1 cellular context compared by ENCODE assay signal in the genomic region with DNA sequence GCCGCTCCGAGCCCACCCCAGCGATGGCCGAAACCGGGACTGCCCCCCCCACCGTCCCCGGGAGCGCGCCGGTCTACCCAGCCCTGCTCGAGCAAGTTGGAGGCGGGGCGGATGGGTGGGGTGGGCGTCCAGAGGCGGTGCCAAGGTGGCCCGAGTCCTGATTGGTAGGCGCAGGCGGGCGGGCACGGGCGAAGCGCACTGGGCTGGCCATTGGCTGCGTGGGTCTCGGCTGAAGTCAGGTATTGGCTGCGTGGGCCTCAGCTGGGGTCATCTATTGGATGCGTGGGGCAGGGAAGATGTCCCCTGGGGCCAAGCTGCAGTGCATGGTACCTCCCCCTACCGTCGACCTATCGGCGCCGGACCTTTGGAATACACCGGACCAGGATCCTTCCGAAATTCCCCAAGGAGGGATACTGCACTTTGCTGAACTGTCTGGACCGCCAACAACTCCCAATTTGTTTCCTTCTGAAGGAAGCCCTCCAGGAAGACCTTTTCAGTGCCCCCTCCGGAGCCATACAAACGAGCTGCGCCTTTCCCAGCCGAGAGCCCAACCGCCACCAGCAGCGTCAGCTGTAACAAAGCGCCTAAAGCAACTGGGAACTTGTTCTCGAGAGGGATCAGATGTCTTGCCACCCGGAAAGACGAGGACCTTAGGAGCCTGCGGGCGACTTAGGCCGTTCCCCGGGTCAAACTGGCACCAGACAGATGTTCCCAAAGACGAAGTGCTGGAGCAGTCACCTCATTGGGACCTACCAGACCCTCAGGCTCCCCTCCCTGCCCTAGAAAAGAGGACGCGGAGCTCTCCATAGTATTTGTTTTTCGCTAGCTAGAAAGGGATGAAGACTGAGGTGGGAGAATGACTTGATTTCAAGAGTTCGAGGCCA.
A peak's percentile ranks its signal among the peaks of the same experiment; 100 is the strongest.
TF ChIP-seq lines count a peak whose summit lies in the region.

A gene with protein sequence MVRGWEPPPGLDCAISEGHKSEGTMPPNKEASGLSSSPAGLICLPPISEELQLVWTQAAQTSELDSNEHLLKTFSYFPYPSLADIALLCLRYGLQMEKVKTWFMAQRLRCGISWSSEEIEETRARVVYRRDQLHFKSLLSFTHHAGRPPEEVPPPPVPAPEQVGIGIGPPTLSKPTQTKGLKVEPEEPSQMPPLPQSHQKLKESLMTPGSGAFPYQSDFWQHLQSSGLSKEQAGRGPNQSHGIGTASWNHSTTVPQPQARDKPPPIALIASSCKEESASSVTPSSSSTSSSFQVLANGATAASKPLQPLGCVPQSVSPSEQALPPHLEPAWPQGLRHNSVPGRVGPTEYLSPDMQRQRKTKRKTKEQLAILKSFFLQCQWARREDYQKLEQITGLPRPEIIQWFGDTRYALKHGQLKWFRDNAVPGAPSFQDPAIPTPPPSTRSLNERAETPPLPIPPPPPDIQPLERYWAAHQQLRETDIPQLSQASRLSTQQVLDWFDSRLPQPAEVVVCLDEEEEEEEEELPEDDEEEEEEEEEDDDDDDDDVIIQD (minus strand): TSS at position 113 of the 884 bp plus-strand sequence. CDS start 180 bp downstream, outside the sequence.

TF ChIP-seq in K562, 482 proteins besides CTCF, POLR2A, EP300 and RAD21 (continued from another document and continues in another):
- TF ChIP-seq, protein P1, sequence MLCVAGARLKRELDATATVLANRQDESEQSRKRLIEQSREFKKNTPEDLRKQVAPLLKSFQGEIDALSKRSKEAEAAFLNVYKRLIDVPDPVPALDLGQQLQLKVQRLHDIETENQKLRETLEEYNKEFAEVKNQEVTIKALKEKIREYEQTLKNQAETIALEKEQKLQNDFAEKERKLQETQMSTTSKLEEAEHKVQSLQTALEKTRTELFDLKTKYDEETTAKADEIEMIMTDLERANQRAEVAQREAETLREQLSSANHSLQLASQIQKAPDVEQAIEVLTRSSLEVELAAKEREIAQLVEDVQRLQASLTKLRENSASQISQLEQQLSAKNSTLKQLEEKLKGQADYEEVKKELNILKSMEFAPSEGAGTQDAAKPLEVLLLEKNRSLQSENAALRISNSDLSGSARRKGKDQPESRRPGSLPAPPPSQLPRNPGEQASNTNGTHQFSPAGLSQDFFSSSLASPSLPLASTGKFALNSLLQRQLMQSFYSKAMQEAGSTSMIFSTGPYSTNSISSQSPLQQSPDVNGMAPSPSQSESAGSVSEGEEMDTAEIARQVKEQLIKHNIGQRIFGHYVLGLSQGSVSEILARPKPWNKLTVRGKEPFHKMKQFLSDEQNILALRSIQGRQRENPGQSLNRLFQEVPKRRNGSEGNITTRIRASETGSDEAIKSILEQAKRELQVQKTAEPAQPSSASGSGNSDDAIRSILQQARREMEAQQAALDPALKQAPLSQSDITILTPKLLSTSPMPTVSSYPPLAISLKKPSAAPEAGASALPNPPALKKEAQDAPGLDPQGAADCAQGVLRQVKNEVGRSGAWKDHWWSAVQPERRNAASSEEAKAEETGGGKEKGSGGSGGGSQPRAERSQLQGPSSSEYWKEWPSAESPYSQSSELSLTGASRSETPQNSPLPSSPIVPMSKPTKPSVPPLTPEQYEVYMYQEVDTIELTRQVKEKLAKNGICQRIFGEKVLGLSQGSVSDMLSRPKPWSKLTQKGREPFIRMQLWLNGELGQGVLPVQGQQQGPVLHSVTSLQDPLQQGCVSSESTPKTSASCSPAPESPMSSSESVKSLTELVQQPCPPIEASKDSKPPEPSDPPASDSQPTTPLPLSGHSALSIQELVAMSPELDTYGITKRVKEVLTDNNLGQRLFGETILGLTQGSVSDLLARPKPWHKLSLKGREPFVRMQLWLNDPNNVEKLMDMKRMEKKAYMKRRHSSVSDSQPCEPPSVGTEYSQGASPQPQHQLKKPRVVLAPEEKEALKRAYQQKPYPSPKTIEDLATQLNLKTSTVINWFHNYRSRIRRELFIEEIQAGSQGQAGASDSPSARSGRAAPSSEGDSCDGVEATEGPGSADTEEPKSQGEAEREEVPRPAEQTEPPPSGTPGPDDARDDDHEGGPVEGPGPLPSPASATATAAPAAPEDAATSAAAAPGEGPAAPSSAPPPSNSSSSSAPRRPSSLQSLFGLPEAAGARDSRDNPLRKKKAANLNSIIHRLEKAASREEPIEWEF (CRISPR knock-in tag; IDR thresholded peaks at IDR 0.05), result no peak
- TF ChIP-seq, protein P2, sequence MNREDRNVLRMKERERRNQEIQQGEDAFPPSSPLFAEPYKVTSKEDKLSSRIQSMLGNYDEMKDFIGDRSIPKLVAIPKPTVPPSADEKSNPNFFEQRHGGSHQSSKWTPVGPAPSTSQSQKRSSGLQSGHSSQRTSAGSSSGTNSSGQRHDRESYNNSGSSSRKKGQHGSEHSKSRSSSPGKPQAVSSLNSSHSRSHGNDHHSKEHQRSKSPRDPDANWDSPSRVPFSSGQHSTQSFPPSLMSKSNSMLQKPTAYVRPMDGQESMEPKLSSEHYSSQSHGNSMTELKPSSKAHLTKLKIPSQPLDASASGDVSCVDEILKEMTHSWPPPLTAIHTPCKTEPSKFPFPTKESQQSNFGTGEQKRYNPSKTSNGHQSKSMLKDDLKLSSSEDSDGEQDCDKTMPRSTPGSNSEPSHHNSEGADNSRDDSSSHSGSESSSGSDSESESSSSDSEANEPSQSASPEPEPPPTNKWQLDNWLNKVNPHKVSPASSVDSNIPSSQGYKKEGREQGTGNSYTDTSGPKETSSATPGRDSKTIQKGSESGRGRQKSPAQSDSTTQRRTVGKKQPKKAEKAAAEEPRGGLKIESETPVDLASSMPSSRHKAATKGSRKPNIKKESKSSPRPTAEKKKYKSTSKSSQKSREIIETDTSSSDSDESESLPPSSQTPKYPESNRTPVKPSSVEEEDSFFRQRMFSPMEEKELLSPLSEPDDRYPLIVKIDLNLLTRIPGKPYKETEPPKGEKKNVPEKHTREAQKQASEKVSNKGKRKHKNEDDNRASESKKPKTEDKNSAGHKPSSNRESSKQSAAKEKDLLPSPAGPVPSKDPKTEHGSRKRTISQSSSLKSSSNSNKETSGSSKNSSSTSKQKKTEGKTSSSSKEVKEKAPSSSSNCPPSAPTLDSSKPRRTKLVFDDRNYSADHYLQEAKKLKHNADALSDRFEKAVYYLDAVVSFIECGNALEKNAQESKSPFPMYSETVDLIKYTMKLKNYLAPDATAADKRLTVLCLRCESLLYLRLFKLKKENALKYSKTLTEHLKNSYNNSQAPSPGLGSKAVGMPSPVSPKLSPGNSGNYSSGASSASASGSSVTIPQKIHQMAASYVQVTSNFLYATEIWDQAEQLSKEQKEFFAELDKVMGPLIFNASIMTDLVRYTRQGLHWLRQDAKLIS (CRISPR knock-in tag; IDR thresholded peaks at IDR 0.05), result no peak
- TF ChIP-seq BHLHE40 (IDR thresholded peaks at IDR 0.05; ENCODE audit: low read length), result peak; percentile 87
- TF ChIP-seq ZC3H11A (IDR thresholded peaks at IDR 0.05; ENCODE audit: low read depth, low read length), result no peak
- no peak for TF ChIP-seq STAT5A (IDR thresholded peaks at IDR 0.05; ENCODE audit: borderline replicate concordance, low read length)
- TF ChIP-seq, protein P3, sequence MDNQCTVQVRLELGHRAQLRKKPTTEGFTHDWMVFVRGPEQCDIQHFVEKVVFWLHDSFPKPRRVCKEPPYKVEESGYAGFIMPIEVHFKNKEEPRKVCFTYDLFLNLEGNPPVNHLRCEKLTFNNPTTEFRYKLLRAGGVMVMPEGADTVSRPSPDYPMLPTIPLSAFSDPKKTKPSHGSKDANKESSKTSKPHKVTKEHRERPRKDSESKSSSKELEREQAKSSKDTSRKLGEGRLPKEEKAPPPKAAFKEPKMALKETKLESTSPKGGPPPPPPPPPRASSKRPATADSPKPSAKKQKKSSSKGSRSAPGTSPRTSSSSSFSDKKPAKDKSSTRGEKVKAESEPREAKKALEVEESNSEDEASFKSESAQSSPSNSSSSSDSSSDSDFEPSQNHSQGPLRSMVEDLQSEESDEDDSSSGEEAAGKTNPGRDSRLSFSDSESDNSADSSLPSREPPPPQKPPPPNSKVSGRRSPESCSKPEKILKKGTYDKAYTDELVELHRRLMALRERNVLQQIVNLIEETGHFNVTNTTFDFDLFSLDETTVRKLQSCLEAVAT (IDR thresholded peaks at IDR 0.05), result peak; percentile 15 to 75; a peak in 1 of 4 replicates
- TF ChIP-seq, protein P4, sequence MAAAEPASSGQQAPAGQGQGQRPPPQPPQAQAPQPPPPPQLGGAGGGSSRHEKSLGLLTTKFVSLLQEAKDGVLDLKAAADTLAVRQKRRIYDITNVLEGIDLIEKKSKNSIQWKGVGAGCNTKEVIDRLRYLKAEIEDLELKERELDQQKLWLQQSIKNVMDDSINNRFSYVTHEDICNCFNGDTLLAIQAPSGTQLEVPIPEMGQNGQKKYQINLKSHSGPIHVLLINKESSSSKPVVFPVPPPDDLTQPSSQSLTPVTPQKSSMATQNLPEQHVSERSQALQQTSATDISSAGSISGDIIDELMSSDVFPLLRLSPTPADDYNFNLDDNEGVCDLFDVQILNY (CRISPR knock-in tag; IDR thresholded peaks at IDR 0.05), result no peak
- TF ChIP-seq, protein P5, sequence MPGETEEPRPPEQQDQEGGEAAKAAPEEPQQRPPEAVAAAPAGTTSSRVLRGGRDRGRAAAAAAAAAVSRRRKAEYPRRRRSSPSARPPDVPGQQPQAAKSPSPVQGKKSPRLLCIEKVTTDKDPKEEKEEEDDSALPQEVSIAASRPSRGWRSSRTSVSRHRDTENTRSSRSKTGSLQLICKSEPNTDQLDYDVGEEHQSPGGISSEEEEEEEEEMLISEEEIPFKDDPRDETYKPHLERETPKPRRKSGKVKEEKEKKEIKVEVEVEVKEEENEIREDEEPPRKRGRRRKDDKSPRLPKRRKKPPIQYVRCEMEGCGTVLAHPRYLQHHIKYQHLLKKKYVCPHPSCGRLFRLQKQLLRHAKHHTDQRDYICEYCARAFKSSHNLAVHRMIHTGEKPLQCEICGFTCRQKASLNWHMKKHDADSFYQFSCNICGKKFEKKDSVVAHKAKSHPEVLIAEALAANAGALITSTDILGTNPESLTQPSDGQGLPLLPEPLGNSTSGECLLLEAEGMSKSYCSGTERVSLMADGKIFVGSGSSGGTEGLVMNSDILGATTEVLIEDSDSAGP (CRISPR knock-in tag; IDR thresholded peaks at IDR 0.05), result no peak
- TF ChIP-seq, protein P6, sequence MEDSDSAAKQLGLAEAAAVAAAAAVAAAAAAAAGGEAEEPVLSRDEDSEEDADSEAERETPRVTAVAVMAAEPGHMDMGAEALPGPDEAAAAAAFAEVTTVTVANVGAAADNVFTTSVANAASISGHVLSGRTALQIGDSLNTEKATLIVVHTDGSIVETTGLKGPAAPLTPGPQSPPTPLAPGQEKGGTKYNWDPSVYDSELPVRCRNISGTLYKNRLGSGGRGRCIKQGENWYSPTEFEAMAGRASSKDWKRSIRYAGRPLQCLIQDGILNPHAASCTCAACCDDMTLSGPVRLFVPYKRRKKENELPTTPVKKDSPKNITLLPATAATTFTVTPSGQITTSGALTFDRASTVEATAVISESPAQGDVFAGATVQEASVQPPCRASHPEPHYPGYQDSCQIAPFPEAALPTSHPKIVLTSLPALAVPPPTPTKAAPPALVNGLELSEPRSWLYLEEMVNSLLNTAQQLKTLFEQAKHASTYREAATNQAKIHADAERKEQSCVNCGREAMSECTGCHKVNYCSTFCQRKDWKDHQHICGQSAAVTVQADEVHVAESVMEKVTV (CRISPR knock-in tag; IDR thresholded peaks at IDR 0.05), result no peak
- TF ChIP-seq L3MBTL2 (IDR thresholded peaks at IDR 0.05), result peak; percentile 80
- peak; percentile 75 for TF ChIP-seq ZFX (CRISPR knock-in tag; IDR thresholded peaks at IDR 0.05)
- no peak for TF ChIP-seq CBFA2T3 (IDR thresholded peaks at IDR 0.05)
- TF ChIP-seq, protein P7, sequence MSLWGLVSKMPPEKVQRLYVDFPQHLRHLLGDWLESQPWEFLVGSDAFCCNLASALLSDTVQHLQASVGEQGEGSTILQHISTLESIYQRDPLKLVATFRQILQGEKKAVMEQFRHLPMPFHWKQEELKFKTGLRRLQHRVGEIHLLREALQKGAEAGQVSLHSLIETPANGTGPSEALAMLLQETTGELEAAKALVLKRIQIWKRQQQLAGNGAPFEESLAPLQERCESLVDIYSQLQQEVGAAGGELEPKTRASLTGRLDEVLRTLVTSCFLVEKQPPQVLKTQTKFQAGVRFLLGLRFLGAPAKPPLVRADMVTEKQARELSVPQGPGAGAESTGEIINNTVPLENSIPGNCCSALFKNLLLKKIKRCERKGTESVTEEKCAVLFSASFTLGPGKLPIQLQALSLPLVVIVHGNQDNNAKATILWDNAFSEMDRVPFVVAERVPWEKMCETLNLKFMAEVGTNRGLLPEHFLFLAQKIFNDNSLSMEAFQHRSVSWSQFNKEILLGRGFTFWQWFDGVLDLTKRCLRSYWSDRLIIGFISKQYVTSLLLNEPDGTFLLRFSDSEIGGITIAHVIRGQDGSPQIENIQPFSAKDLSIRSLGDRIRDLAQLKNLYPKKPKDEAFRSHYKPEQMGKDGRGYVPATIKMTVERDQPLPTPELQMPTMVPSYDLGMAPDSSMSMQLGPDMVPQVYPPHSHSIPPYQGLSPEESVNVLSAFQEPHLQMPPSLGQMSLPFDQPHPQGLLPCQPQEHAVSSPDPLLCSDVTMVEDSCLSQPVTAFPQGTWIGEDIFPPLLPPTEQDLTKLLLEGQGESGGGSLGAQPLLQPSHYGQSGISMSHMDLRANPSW (CRISPR knock-in tag; IDR thresholded peaks at IDR 0.05), result 0 out of 2 replicates have a peak, but pooled peaks have one; percentile 3
- 0 out of 2 replicates have a peak, but pooled peaks have one; percentile 9 for TF ChIP-seq SMC3 (conservative IDR thresholded peaks at IDR 0.05; ENCODE audit: insufficient read depth, low read depth, low read length)
- TF ChIP-seq RFX7 (CRISPR knock-in tag; IDR thresholded peaks at IDR 0.05), result no peak
- no peak for TF ChIP-seq DNMT1 (IDR thresholded peaks at IDR 0.05)
- TF ChIP-seq ZNF79 (CRISPR knock-in tag; IDR thresholded peaks at IDR 0.05; ENCODE audit: low read depth), result no peak
- no peak for TF ChIP-seq FUS (optimal IDR thresholded peaks at IDR 0.05; ENCODE audit: low read depth, low read length)
- TF ChIP-seq, protein P8, sequence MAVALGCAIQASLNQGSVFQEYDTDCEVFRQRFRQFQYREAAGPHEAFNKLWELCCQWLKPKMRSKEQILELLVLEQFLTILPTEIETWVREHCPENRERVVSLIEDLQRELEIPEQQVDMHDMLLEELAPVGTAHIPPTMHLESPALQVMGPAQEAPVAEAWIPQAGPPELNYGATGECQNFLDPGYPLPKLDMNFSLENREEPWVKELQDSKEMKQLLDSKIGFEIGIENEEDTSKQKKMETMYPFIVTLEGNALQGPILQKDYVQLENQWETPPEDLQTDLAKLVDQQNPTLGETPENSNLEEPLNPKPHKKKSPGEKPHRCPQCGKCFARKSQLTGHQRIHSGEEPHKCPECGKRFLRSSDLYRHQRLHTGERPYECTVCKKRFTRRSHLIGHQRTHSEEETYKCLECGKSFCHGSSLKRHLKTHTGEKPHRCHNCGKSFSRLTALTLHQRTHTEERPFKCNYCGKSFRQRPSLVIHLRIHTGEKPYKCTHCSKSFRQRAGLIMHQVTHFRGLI (CRISPR knock-in tag; IDR thresholded peaks at IDR 0.05), result no peak
- TF ChIP-seq TOE1 (IDR thresholded peaks at IDR 0.05; ENCODE audit: borderline replicate concordance), result peak; percentile 48; the same call in 1 of the 2 replicates
- 0 out of 2 replicates have a peak, but pooled peaks have one; percentile 15 for TF ChIP-seq TOE1 (CRISPR knock-in tag; IDR thresholded peaks at IDR 0.05; ENCODE audit: borderline replicate concordance, low read depth)
- no peak for TF ChIP-seq ZNF764 (CRISPR knock-in tag; IDR thresholded peaks at IDR 0.05; ENCODE audit: low read depth)
- no peak for TF ChIP-seq WHSC1 (IDR thresholded peaks at IDR 0.05; ENCODE audit: low read length)
- TF ChIP-seq ZNF551 (CRISPR knock-in tag; IDR thresholded peaks at IDR 0.05), result no peak
- no peak for TF ChIP-seq ZNF384 (IDR thresholded peaks at IDR 0.05; ENCODE audit: low read depth, low read length)
- peak; percentile 64 for TF ChIP-seq DACH1 (IDR thresholded peaks at IDR 0.05; ENCODE audit: partially characterized antibody)
- TF ChIP-seq NFE2L1 (tag; IDR thresholded peaks at IDR 0.05; ENCODE audit: borderline replicate concordance, low read depth), result no peak
- no peak for TF ChIP-seq GABPB2 (CRISPR knock-in tag; conservative IDR thresholded peaks at IDR 0.05)
- TF ChIP-seq ZNF785 (CRISPR knock-in tag; IDR thresholded peaks at IDR 0.05), result no peak
